In the genomic region with DNA sequence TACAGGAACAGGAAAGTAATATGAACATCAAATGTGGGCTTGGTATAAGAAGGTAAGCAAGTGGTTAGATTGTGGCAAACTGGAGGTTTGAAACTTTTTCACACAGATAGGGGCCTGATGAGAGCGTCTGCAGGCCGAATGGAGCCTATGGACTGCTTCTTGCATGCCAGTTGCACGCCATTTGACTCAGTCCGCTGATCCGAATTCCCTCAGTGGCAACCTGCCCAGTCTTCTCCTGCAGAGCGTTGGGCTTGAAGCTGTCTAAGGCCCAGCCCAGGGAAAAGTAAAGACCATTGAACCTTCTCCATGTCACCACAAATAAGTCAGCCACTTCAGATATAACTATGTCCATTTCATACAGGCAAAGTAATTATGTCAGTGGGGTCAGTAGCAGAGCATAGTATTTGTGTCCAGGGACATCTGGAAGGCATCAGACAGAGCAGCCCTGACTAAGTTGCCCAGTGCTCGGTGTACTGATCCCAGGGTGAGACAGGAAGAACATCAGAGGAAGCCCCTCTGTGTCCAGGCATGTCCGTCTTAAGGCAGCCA, we compare ENCODE assay signal across 8 cellular contexts. TPM values are rescaled to one million over a fixed set of nuclear protein-coding genes. Genes with fewer than 3 reads are reported as not detected.
A peak's percentile ranks its signal among the peaks of the same experiment; 100 is the strongest.
DNase-seq lines count a peak whose midpoint lies in the region; ATAC-seq and TF ChIP-seq lines count a peak whose summit lies in the region.

No MANE protein-coding gene starts in this region.

- H3K4me1 Mint-ChIP-seq in CD4-positive, CD25-positive, alpha-beta regulatory T cell, result peaks cover 30 to 96% (median 77%) of the 10 kb centered on the region in 4 donors
- peaks cover 89% of the 10 kb centered on the region for H3K4me1 Mint-ChIP-seq in central memory CD8-positive, alpha-beta T cell
- peaks cover 73% of the 10 kb centered on the region for H3K4me1 Mint-ChIP-seq in osteocyte (ENCODE audit: unreplicated experiment)
- peaks cover 67% of the 10 kb centered on the region for H3K4me1 Mint-ChIP-seq in type B pancreatic cell (ENCODE audit: unreplicated experiment)

- H3K9me3 Mint-ChIP-seq in CD4-positive, CD25-positive, alpha-beta regulatory T cell, result no peaks in the 10 kb centered on the region
- H3K9me3 Mint-ChIP-seq in central memory CD8-positive, alpha-beta T cell, result no peaks in the 10 kb centered on the region
- H3K9me3 Mint-ChIP-seq in osteocyte (ENCODE audit: unreplicated experiment) (no peaks in the 10 kb centered on the region), type B pancreatic cell (peaks cover 6% of the 10 kb centered on the region)

- H3K27ac ChIP-seq in CD4-positive, CD25-positive, alpha-beta regulatory T cell (ENCODE audit: insufficient read depth, low read length, poor library complexity, severe bottlenecking), result peak overlapping the region; percentile 92
- H3K27ac ChIP-seq in SK-N-MC, result peak overlapping the region; percentile 21; the same call in 1 of the 2 replicates

- peak overlapping the region; percentile 80 to 92 (median 87) for H3K4me3 Mint-ChIP-seq in CD4-positive, CD25-positive, alpha-beta regulatory T cell
- peak overlapping the region; percentile 78 for H3K4me3 Mint-ChIP-seq in central memory CD8-positive, alpha-beta T cell
- H3K4me3 Mint-ChIP-seq in osteocyte (ENCODE audit: unreplicated experiment), result no peak overlapping the region
- no peak overlapping the region for H3K4me3 Mint-ChIP-seq in type B pancreatic cell

- no peaks in the 10 kb centered on the region for H3K9me3 ChIP-seq in CD4-positive, CD25-positive, alpha-beta regulatory T cell (ENCODE audit: control insufficient read depth in 2 of 2, low read length in 2 of 2)
- no peaks in the 10 kb centered on the region for H3K9me3 ChIP-seq in SK-N-MC (ENCODE audit: low read depth, low read length)

- H3K27me3 ChIP-seq in CD4-positive, CD25-positive, alpha-beta regulatory T cell (ENCODE audit: control insufficient read depth, insufficient read depth, low read length), result no peaks in the 10 kb centered on the region

- TF ChIP-seq CTCF in osteocyte (IDR thresholded peaks at IDR 0.05) (no peak), type B pancreatic cell (conservative IDR thresholded peaks at IDR 0.05) (no peak)

- peaks cover 48% of the 10 kb centered on the region for H3K36me3 Mint-ChIP-seq in CD4-positive, CD25-positive, alpha-beta regulatory T cell
- peaks cover 33% of the 10 kb centered on the region for H3K36me3 Mint-ChIP-seq in central memory CD8-positive, alpha-beta T cell (ENCODE audit: insufficient read depth)
- H3K36me3 Mint-ChIP-seq in osteocyte (ENCODE audit: unreplicated experiment) (peaks cover 28% of the 10 kb centered on the region), type B pancreatic cell (peaks cover 38% of the 10 kb centered on the region)

- H3K27ac Mint-ChIP-seq in CD4-positive, CD25-positive, alpha-beta regulatory T cell, result peak overlapping the region; percentile 97 to 99 (median 99)
- peak overlapping the region; percentile 96 for H3K27ac Mint-ChIP-seq in central memory CD8-positive, alpha-beta T cell (ENCODE audit: low read depth)
- peak overlapping the region; percentile 98 for H3K27ac Mint-ChIP-seq in osteocyte (ENCODE audit: unreplicated experiment)
- no peak overlapping the region for H3K27ac Mint-ChIP-seq in type B pancreatic cell

- H3K36me3 ChIP-seq in CD4-positive, CD25-positive, alpha-beta regulatory T cell (ENCODE audit: control insufficient read depth, insufficient read depth, low read length), result peaks cover 43% of the 10 kb centered on the region
- H3K36me3 ChIP-seq in SK-N-MC (ENCODE audit: insufficient read depth, low read length), result peaks cover 53% of the 10 kb centered on the region

- DNase-seq in CD4-positive, CD25-positive, alpha-beta regulatory T cell, result peak in 2 of 3 donors; percentile 60 to 62
- DNase-seq in SK-N-MC (ENCODE audit: low read depth, low spot score) (no peak), osteocyte (ENCODE audit: extremely low spot score, unreplicated experiment) (no peak), type B pancreatic cell (ENCODE audit: extremely low spot score, unreplicated experiment) (no peak), HK-2 (ENCODE audit: unreplicated experiment) (no peak)
- no peak for DNase-seq in central memory CD8-positive, alpha-beta T cell (ENCODE audit: low spot score in 2 of 2)
- DNase-seq in activated CD4-positive, CD25-positive, alpha-beta regulatory T cell treated with anti-CD3 and anti-CD28 coated beads, Interleukin-2, amount 50 U/mL, for 72 hours, result no peak

- no peaks in the 10 kb centered on the region for H3K27me3 Mint-ChIP-seq in CD4-positive, CD25-positive, alpha-beta regulatory T cell
- no peaks in the 10 kb centered on the region for H3K27me3 Mint-ChIP-seq in central memory CD8-positive, alpha-beta T cell
- no peaks in the 10 kb centered on the region for H3K27me3 Mint-ChIP-seq in osteocyte (ENCODE audit: unreplicated experiment)
- no peaks in the 10 kb centered on the region for H3K27me3 Mint-ChIP-seq in type B pancreatic cell

- H3K9ac ChIP-seq in SK-N-MC (ENCODE audit: insufficient read length), result no peak overlapping the region

- peak; percentile 38 to 47 for ATAC-seq in CD4-positive, CD25-positive, alpha-beta regulatory T cell (ENCODE audit: low read depth in 2 of 2)
- ATAC-seq in central memory CD8-positive, alpha-beta T cell (replicated peaks; ENCODE audit: extremely low read depth, poor library complexity, severe bottlenecking), result peak; percentile 66
- no peak for ATAC-seq in GM21423 (IDR thresholded peaks at IDR 0.05; ENCODE audit: unreplicated experiment)

- peak overlapping the region; percentile 76 for H3K4me3 ChIP-seq in CD4-positive, CD25-positive, alpha-beta regulatory T cell (ENCODE audit: low read depth, low read length)
- no peak overlapping the region for H3K4me3 ChIP-seq in SK-N-MC

- H3K4me1 ChIP-seq in CD4-positive, CD25-positive, alpha-beta regulatory T cell (ENCODE audit: control insufficient read depth, insufficient read depth, low read length, poor library complexity, severe bottlenecking), result peaks cover 69% of the 10 kb centered on the region

RNA-seq across cellular contexts. Expression of a gene that starts 45.9 kb away (rescaled TPM):
- total RNA-seq in CD4-positive, CD25-positive, alpha-beta regulatory T cell, result 75.7 TPM
- polyA plus RNA-seq in CD4-positive, CD25-positive, alpha-beta regulatory T cell, result 100 to 1,000 TPM in 2 of 4 donors, 10 to 100 TPM in 2; 65.0 to 148 (median 116) TPM
- total RNA-seq in osteocyte, result 41.8 and 43.9 TPM in 2 replicates
- total RNA-seq in type B pancreatic cell (ENCODE audit: low replicate concordance), result 29.4 and 35.4 TPM in 2 replicates

Comparison
In these comparisons a context has a peak if more than half of its experiments do, and no peak if none do; other contexts are left out.
1. DNase-seq: peak in CD4-positive, CD25-positive, alpha-beta regulatory T cell (2 of 3); none in SK-N-MC (single experiment), central memory CD8-positive, alpha-beta T cell (0 of 2), osteocyte (single experiment), type B pancreatic cell (single experiment), HK-2 (single experiment) and activated CD4-positive, CD25-positive, alpha-beta regulatory T cell treated with anti-CD3 and anti-CD28 coated beads, Interleukin-2, amount 50 U/mL, for 72 hours (single experiment).
2. H3K4me3 Mint-ChIP-seq: peak in CD4-positive, CD25-positive, alpha-beta regulatory T cell (4 of 4) and central memory CD8-positive, alpha-beta T cell (single experiment); none in osteocyte (single experiment) and type B pancreatic cell (single experiment).